ENCODE assay signal across 8 cellular contexts in genomic region chr1:226405411-226405988, GRCh38. TPM values are rescaled to one million over a fixed set of nuclear protein-coding genes. Genes with fewer than 3 reads are reported as not detected.
DNase-seq lines count a peak whose midpoint lies in the region; ATAC-seq lines count a peak whose summit lies in the region.

No MANE protein-coding gene starts in this region.

- ATAC-seq in GM21717 (IDR thresholded peaks at IDR 0.05; ENCODE audit: unreplicated experiment) (peak; percentile 23), T-cell (replicated peaks in 1 of 4) (no peak)

- peak overlapping the region; percentile 46 to 97 (median 90) for H3K27ac Mint-ChIP-seq in CD8-positive, alpha-beta memory T cell
- peak overlapping the region; percentile 43 to 76 for H3K27ac Mint-ChIP-seq in T-cell

- H3K4me1 ChIP-seq in CD8-positive, alpha-beta memory T cell (ENCODE audit: insufficient read depth, low read length) = peaks cover 42% of the 10 kb centered on the region
- peaks cover 20% of the 10 kb centered on the region for H3K4me1 ChIP-seq in iPS-15b (ENCODE audit: control insufficient read depth, insufficient read depth, low read length)

- H3K9ac ChIP-seq in iPS-15b (ENCODE audit: low read depth, low read length) = peak overlapping the region; percentile 58

- H3K4me3 ChIP-seq in CD8-positive, alpha-beta memory T cell (ENCODE audit: low read length) = peak overlapping the region; percentile 4
- H3K4me3 ChIP-seq in iPS-15b (ENCODE audit: low read depth, low read length) = peak overlapping the region; percentile 79

- DNase-seq in CD8-positive, alpha-beta memory T cell = no peak
- peak in 9 of 34 experiments; percentile 8 to 26 (median 20) for DNase-seq in T-cell
- no peak for DNase-seq in effector CD4-positive, alpha-beta T cell
- DNase-seq in ureter (ENCODE audit: low spot score) = no peak
- no peak for DNase-seq in AG08395 (ENCODE audit: low spot score)
- no peak for DNase-seq in T-helper 9 cell

- H3K9me3 Mint-ChIP-seq in CD8-positive, alpha-beta memory T cell = no peaks in the 10 kb centered on the region
- H3K9me3 Mint-ChIP-seq in T-cell = no peaks in the 10 kb centered on the region

- peaks cover 4% of the 10 kb centered on the region for H3K36me3 ChIP-seq in CD8-positive, alpha-beta memory T cell (ENCODE audit: insufficient read depth, low read length)
- peaks cover 20% of the 10 kb centered on the region for H3K36me3 ChIP-seq in iPS-15b (ENCODE audit: control insufficient read depth, insufficient read depth, low read length)

- POLR2A ChIA-PET in CD8-positive, alpha-beta memory T cell (lab: Charles Lee) = no interaction called here
- POLR2A ChIA-PET in T-cell (lab: Charles Lee) = interaction anchor here in 1 of 2 donors (0.6 kb wide), 1 partner anchor 188 kb away, joined by 7 read pairs; no protein-coding TSS in a partner anchor

- CTCF ChIA-PET in CD8-positive, alpha-beta memory T cell (lab: Charles Lee) = interaction anchor here (1.1 to 5.9 kb wide), 3 partner anchors 10 to 280 kb away, joined by 3 to 93 read pairs (median 4); no protein-coding TSS in a partner anchor
- CTCF ChIA-PET in T-cell (lab: Charles Lee) = interaction anchor here in 1 of 2 donors (1.1 to 4.0 kb wide), 2 partner anchors 20 to 72 kb away, joined by 3 to 40 read pairs; no protein-coding TSS in a partner anchor

- peaks cover 54 to 76% (median 70%) of the 10 kb centered on the region in 3 donors for H3K4me1 Mint-ChIP-seq in CD8-positive, alpha-beta memory T cell
- H3K4me1 Mint-ChIP-seq in T-cell = peaks cover 59 to 67% (median 62%) of the 10 kb centered on the region in 3 donors

- H3K9me3 ChIP-seq in CD8-positive, alpha-beta memory T cell (ENCODE audit: low read length) = no peaks in the 10 kb centered on the region
- no peaks in the 10 kb centered on the region for H3K9me3 ChIP-seq in iPS-15b (ENCODE audit: control insufficient read depth, insufficient read depth, low read length)

- H3K27me3 ChIP-seq in CD8-positive, alpha-beta memory T cell (ENCODE audit: insufficient read depth, low read length, poor library complexity, severe bottlenecking) = no peaks in the 10 kb centered on the region
- H3K27me3 ChIP-seq in iPS-15b (ENCODE audit: control insufficient read depth, insufficient read depth, low read length) = no peaks in the 10 kb centered on the region

- peak overlapping the region; percentile 7 for H3K27ac ChIP-seq in CD8-positive, alpha-beta memory T cell (ENCODE audit: low read depth, low read length)

- H3K27me3 Mint-ChIP-seq in CD8-positive, alpha-beta memory T cell = no peaks in the 10 kb centered on the region
- H3K27me3 Mint-ChIP-seq in T-cell = no peaks in the 10 kb centered on the region

- peak overlapping the region; percentile 81 to 99 (median 96) for H3K4me3 Mint-ChIP-seq in CD8-positive, alpha-beta memory T cell
- H3K4me3 Mint-ChIP-seq in T-cell = peak overlapping the region; percentile 72 to 89 (median 87)

- peaks cover 6 to 35% (median 7%) of the 10 kb centered on the region in 3 donors for H3K36me3 Mint-ChIP-seq in CD8-positive, alpha-beta memory T cell
- peaks cover 21% of the 10 kb centered on the region for H3K36me3 Mint-ChIP-seq in T-cell

RNA-seq across cellular contexts. Expression of gene PARP1, which starts 2.4 kb away (rescaled TPM):
- 100 to 1,000 TPM; 224 to 234 TPM for total RNA-seq in CD8-positive, alpha-beta memory T cell
- polyA plus RNA-seq in CD8-positive, alpha-beta memory T cell = 137 TPM
- 100 to 1,000 TPM in 3 of 5 donors, 10 to 100 TPM in 2; 79.1 to 133 (median 105) TPM for total RNA-seq in T-cell
- 75.8 TPM for total RNA-seq in ureter
